In the genomic region with DNA sequence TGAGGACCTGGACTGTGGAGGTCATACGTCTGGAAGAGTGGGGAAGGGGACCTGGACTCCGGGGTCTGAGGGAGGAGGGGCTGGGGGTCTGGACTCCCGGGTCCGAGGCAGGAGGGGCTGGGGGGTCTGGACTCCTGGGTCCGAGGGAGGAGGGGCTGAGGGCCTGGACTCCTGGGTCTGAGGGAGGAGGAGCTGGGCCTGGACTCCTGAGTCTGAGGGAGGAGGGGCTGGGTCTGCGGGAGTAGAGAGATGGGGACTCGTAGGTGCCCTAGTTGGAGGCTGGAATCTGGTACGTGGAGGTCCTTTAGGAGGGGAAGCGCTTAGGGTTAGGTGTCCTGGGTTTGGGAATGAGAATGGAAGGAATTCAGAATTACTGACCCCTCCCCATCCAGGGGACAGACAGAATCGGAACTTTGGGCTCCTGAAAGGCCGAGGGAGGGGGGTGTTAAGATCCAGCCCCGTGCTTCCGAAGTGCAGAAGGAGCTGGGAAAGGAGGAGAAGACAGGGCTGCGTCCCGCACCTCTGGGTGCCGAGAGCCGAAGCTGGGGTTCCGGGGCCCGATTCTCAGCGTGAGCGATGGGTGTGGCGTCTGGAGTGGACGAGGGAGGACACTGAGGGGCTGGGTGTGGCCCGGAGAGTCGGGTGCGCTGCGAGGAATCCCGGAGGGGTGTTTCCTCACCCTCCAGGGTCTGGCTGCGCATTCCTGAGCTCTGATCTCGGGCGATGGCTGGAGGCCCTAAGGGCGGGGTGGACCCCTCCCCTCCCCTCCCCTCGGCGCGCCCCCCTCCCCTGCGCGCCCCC, we compare ENCODE assay signal across 8 cellular contexts. TPM values are rescaled to one million over a fixed set of nuclear protein-coding genes. Genes with fewer than 3 reads are reported as not detected.
DNase-seq lines count a peak whose midpoint lies in the region; ATAC-seq and TF ChIP-seq lines count a peak whose summit lies in the region.

No MANE protein-coding gene starts in this region.

- H3K36me3 ChIP-seq in DOHH2 (ENCODE audit: control insufficient read depth, low read length) (no peaks in the 10 kb centered on the region), heart left ventricle (peaks cover 0 to 30% (median 19%) of the 10 kb centered on the region in 9 donors), parathyroid adenoma (ENCODE audit: control insufficient read depth, insufficient read depth, low read length) (no peaks in the 10 kb centered on the region)

- peaks cover 10% of the 10 kb centered on the region for H3K36me3 Mint-ChIP-seq in activated naive CD8-positive, alpha-beta T cell treated with anti-CD3 and anti-CD28 coated beads for 36 hours

- H3F3A ChIP-seq in DOHH2 (ENCODE audit: control insufficient read depth, insufficient read depth): no peaks in the 10 kb centered on the region

- peak overlapping the region; percentile 94 for H3K4me3 Mint-ChIP-seq in activated naive CD8-positive, alpha-beta T cell treated with anti-CD3 and anti-CD28 coated beads for 36 hours

- H4K20me1 ChIP-seq in DOHH2 (ENCODE audit: control insufficient read depth, insufficient read depth, low read depth, low read length): no peaks in the 10 kb centered on the region

- DNase-seq in MV-4-11 (lab: John Stamatoyannopoulos, UW) (peak; percentile 28), heart left ventricle (peak; percentile 52 to 82 (median 76)), occipital lobe (lab: John Stamatoyannopoulos, UW) (no peak)
- peak; percentile 54 for DNase-seq in activated naive CD8-positive, alpha-beta T cell treated with anti-CD3 and anti-CD28 coated beads for 36 hours

- H3K9ac ChIP-seq in parathyroid adenoma: peak overlapping the region; percentile 99

- TF ChIP-seq POLR2A in heart left ventricle (IDR thresholded peaks at IDR 0.05): no peak

- 0 to 4% (median 1%) methylated on average over 27 to 36 of the region's 37 CpGs for WGBS in heart left ventricle, 4 donors

- H3K27ac ChIP-seq in DOHH2 (ENCODE audit: low read depth, low read length): no peak overlapping the region
- H3K27ac ChIP-seq in heart left ventricle: peak overlapping the region; percentile 85 to 99 (median 94)
- peak overlapping the region; percentile 99 for H3K27ac ChIP-seq in parathyroid adenoma

- no peaks in the 10 kb centered on the region for H3K27me3 Mint-ChIP-seq in activated naive CD8-positive, alpha-beta T cell treated with anti-CD3 and anti-CD28 coated beads for 36 hours

- H2AFZ ChIP-seq in parathyroid adenoma: peak overlapping the region; percentile 81

- H3K4me1 Mint-ChIP-seq in activated naive CD8-positive, alpha-beta T cell treated with anti-CD3 and anti-CD28 coated beads for 36 hours: peaks cover 43% of the 10 kb centered on the region

- no peaks in the 10 kb centered on the region for H3K9me3 Mint-ChIP-seq in activated naive CD8-positive, alpha-beta T cell treated with anti-CD3 and anti-CD28 coated beads for 36 hours

- H3K4me2 ChIP-seq in DOHH2 (ENCODE audit: low read length): peak overlapping the region; percentile 80
- H3K4me2 ChIP-seq in parathyroid adenoma (ENCODE audit: low read length): peak overlapping the region; percentile 99

- H3K27me3 ChIP-seq in DOHH2 (ENCODE audit: control insufficient read depth, low read length) (peaks cover 17% of the 10 kb centered on the region), heart left ventricle (no peaks in the 10 kb centered on the region), parathyroid adenoma (ENCODE audit: control insufficient read depth, insufficient read depth, low read length) (no peaks in the 10 kb centered on the region)

- H3K9me2 ChIP-seq in DOHH2 (replicated peaks; ENCODE audit: control insufficient read depth, low read length): no peaks in the 10 kb centered on the region

- TF ChIP-seq CTCF in DOHH2 (IDR thresholded peaks at IDR 0.05; ENCODE audit: low read depth, low read length, poor library complexity, severe bottlenecking) (no peak), heart left ventricle (IDR thresholded peaks at IDR 0.05) (no peak), parathyroid adenoma (IDR thresholded peaks at IDR 0.05) (no peak)

- intact Hi-C loops in heart left ventricle (cut with DNase I): loop anchor here in 2 of 10 donors (5.0 kb wide), 2 partner anchors 234 to 324 kb away; a partner anchor contains a TSS

- H3K4me3 ChIP-seq in DOHH2 (ENCODE audit: low read length) (peak overlapping the region; percentile 73), heart left ventricle (peak overlapping the region; percentile 67 to 96 (median 90)), parathyroid adenoma (ENCODE audit: low read depth, low read length) (peak overlapping the region; percentile 90)

- no peaks in the 10 kb centered on the region for H3K79me2 ChIP-seq in DOHH2 (ENCODE audit: control insufficient read depth, low read length)
- H3K79me2 ChIP-seq in parathyroid adenoma: no peaks in the 10 kb centered on the region

- H3K4me1 ChIP-seq in DOHH2 (ENCODE audit: control insufficient read depth, low read length): peaks cover 34% of the 10 kb centered on the region
- peaks cover 3 to 54% (median 26%) of the 10 kb centered on the region in 12 donors for H3K4me1 ChIP-seq in heart left ventricle
- peaks cover 8% of the 10 kb centered on the region for H3K4me1 ChIP-seq in parathyroid adenoma

- no peaks in the 10 kb centered on the region for H3K9me3 ChIP-seq in DOHH2 (ENCODE audit: control insufficient read depth, insufficient read depth, low read length)
- H3K9me3 ChIP-seq in heart left ventricle: no peaks in the 10 kb centered on the region
- no peaks in the 10 kb centered on the region for H3K9me3 ChIP-seq in parathyroid adenoma (ENCODE audit: control insufficient read depth, low read length)

- peak overlapping the region; percentile 80 for H3K27ac Mint-ChIP-seq in activated naive CD8-positive, alpha-beta T cell treated with anti-CD3 and anti-CD28 coated beads for 36 hours

- ATAC-seq in heart left ventricle: peak in 3 of 4 donors; percentile 2 to 23 (median 11)
- no peak for ATAC-seq in HG03045 (IDR thresholded peaks at IDR 0.05; ENCODE audit: unreplicated experiment)
- no peak for ATAC-seq in GM19467 (IDR thresholded peaks at IDR 0.05; ENCODE audit: unreplicated experiment)

RNA-seq across cellular contexts. Expression of a gene that starts 0.6 kb away (rescaled TPM):
- total RNA-seq in activated naive CD8-positive, alpha-beta T cell treated with anti-CD3 and anti-CD28 coated beads for 36 hours: 10 to 100 TPM; 30.9 to 32.1 TPM
- total RNA-seq in heart left ventricle (100 to 1,000 TPM in 8 of 9 donors, 10 to 100 TPM in 1; 99.0 to 201 (median 166) TPM), occipital lobe (3.3 TPM)
- polyA plus RNA-seq in heart left ventricle: 100 to 1,000 TPM in 1 of 2 donors, 10 to 100 TPM in 1; 75.9 to 158 TPM

RNA-seq across cellular contexts. Expression of a gene that starts 13.7 kb away (rescaled TPM):
- under 1 TPM in 1 of 2 experiments, not detected in 1; 0.35 TPM for total RNA-seq in activated naive CD8-positive, alpha-beta T cell treated with anti-CD3 and anti-CD28 coated beads for 36 hours
- total RNA-seq in heart left ventricle: under 1 TPM in 1 of 9 donors, not detected in 8; 0.09 TPM
- not detected for polyA plus RNA-seq in heart left ventricle
- 1.7 TPM for total RNA-seq in occipital lobe

RNA-seq across cellular contexts. Expression of a gene that starts 40.8 kb away (rescaled TPM):
- not detected for total RNA-seq in activated naive CD8-positive, alpha-beta T cell treated with anti-CD3 and anti-CD28 coated beads for 36 hours
- not detected for total RNA-seq in heart left ventricle
- polyA plus RNA-seq in heart left ventricle: not detected
- 10.9 TPM for total RNA-seq in occipital lobe

RNA-seq across cellular contexts. Expression of a gene that starts 44.2 kb away (rescaled TPM):
- total RNA-seq in activated naive CD8-positive, alpha-beta T cell treated with anti-CD3 and anti-CD28 coated beads for 36 hours: under 1 TPM; 0.06 TPM
- total RNA-seq in heart left ventricle (1 to 10 TPM in 1 of 9 donors, under 1 TPM in 8; 0.07 to 1.5 (median 0.36) TPM), occipital lobe (0.16 TPM)
- under 1 TPM; 0.08 to 0.36 TPM for polyA plus RNA-seq in heart left ventricle

Comparison
In these comparisons a context has a peak if more than half of its experiments do, and no peak if none do; other contexts are left out.
1. ATAC-seq: peak in heart left ventricle (3 of 4); none in HG03045 (single experiment) and GM19467 (single experiment).
2. RNA of a gene that starts 40.8 kb away (total RNA-seq): 10.9 TPM in occipital lobe (single experiment); not detected in activated naive CD8-positive, alpha-beta T cell treated with anti-CD3 and anti-CD28 coated beads for 36 hours and not detected in heart left ventricle; every median in the first group is over 10 times any median in the second.
3. Peak in every context shown above with its lines, with median percentiles within 50 percentile points of each other: H3K4me3 ChIP-seq.